ENCODE assay signal across 17 cellular contexts in genomic region chr18:21456428-21457178, GRCh38.
"Had no signal": no experiment of that assay in that cellular context is flagged by ENCODE, and none has a peak within 500 bp of the region (broad histone marks: within the 10 kb centered on the region; RNA-seq: fewer than 3 reads in every experiment).

No MANE protein-coding gene starts in this region.

- H3K27ac ChIP-seq: brain microvascular endothelial cell, esophagus squamous epithelium, suprapubic skin had no signal

- H3K9me3 ChIP-seq: esophagus squamous epithelium, suprapubic skin had no signal

- H3K4me3 ChIP-seq: esophagus squamous epithelium, suprapubic skin had no signal

- H3K4me1 Mint-ChIP-seq: activated B cell treated with CpG ODN at 0.5 μM for 24 hours; activated CD4-positive, alpha-beta T cell treated with anti-CD3 and anti-CD28 coated beads, Interleukin-2, amount 10 ng/mL, durations not matched to agents 7 days and 5 days had no signal

- H3K9me3 Mint-ChIP-seq: activated B cell treated with CpG ODN at 0.5 μM for 24 hours; activated CD4-positive, alpha-beta T cell treated with anti-CD3 and anti-CD28 coated beads, Interleukin-2, amount 10 ng/mL, durations not matched to agents 7 days and 5 days; activated naive CD8-positive, alpha-beta T cell treated with anti-CD3 and anti-CD28 coated beads for 36 hours; naive thymus-derived CD4-positive, alpha-beta T cell; T-helper 2 cell treated with Interferon-gamma antibody and Interleukin-4, amounts not matched to agents 5 μg/mL and 100 μg/mL, for 36 hours had no signal

- H3K27ac Mint-ChIP-seq: activated B cell treated with CpG ODN at 0.5 μM for 24 hours; activated CD4-positive, alpha-beta T cell treated with anti-CD3 and anti-CD28 coated beads, Interleukin-2, amount 10 ng/mL, durations not matched to agents 7 days and 5 days; activated naive CD8-positive, alpha-beta T cell treated with anti-CD3 and anti-CD28 coated beads for 36 hours; naive thymus-derived CD4-positive, alpha-beta T cell; T-helper 2 cell treated with Interferon-gamma antibody and Interleukin-4, amounts not matched to agents 5 μg/mL and 100 μg/mL, for 36 hours had no signal

- H3K36me3 Mint-ChIP-seq: activated naive CD8-positive, alpha-beta T cell treated with anti-CD3 and anti-CD28 coated beads for 36 hours; naive thymus-derived CD4-positive, alpha-beta T cell had no signal

- H3K27me3 ChIP-seq: brain microvascular endothelial cell, suprapubic skin had no signal

- H3K36me3 ChIP-seq: brain microvascular endothelial cell, esophagus squamous epithelium, suprapubic skin had no signal

- H3K4me1 ChIP-seq: esophagus squamous epithelium, suprapubic skin had no signal

- DNase-seq: activated B cell treated with CpG ODN at 0.5 μM for 24 hours; activated CD4-positive, alpha-beta T cell treated with anti-CD3 and anti-CD28 coated beads, Interleukin-2, amount 10 ng/mL, durations not matched to agents 7 days and 5 days; activated naive CD8-positive, alpha-beta T cell treated with anti-CD3 and anti-CD28 coated beads for 36 hours; brain microvascular endothelial cell; cortex of kidney; effector CD4-positive, alpha-beta T cell; esophagus squamous epithelium; glutamatergic neuron; mammary epithelial cell; naive thymus-derived CD4-positive, alpha-beta T cell; posterior cingulate gyrus; small intestine; stimulated activated CD4-positive, alpha-beta T cell treated with anti-CD3 and anti-CD28 coated beads, Interleukin-4, amount 100 ng/mL, for 24 hours; stimulated activated naive CD4-positive, alpha-beta T cell treated with Interleukin-2 at 50 U/mL for 16 hours; trophoblast cell had no signal

- H3K4me3 Mint-ChIP-seq: activated B cell treated with CpG ODN at 0.5 μM for 24 hours; activated CD4-positive, alpha-beta T cell treated with anti-CD3 and anti-CD28 coated beads, Interleukin-2, amount 10 ng/mL, durations not matched to agents 7 days and 5 days; activated naive CD8-positive, alpha-beta T cell treated with anti-CD3 and anti-CD28 coated beads for 36 hours; naive thymus-derived CD4-positive, alpha-beta T cell; T-helper 2 cell treated with Interferon-gamma antibody and Interleukin-4, amounts not matched to agents 5 μg/mL and 100 μg/mL, for 36 hours had no signal

- ATAC-seq: naive thymus-derived CD4-positive, alpha-beta T cell had no signal
